ENCODE assay signal across 19 cellular contexts in the genomic region with DNA sequence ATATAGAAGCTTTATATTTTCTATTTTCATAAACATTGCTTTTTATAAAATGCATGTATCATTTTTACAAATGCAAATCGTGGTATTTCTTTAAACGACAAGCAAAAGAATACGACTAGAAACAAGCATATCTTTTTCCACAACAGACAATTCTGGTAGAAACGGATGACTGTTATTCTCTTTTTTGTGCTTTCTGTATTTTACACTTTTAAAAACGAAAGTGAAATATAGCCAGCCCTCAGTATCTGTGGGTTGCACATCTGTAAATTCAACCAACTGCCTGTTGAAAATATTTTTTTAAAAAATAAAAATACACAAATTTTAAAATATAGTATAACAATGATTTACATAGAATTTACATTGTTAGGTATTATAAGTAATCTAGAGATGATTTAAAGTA.
A peak's percentile ranks its signal among the peaks of the same experiment; 100 is the strongest.
DNase-seq lines count a peak whose midpoint lies in the region; ATAC-seq, FAIRE-seq and TF ChIP-seq lines count a peak whose summit lies in the region.
"Had no signal": no experiment of that assay in that cellular context is flagged by ENCODE, and none has a peak within 500 bp of the region (broad histone marks: within the 10 kb centered on the region; RNA-seq: fewer than 3 reads in every experiment).

No MANE protein-coding gene starts in this region.

- H3K79me2 ChIP-seq in DND-41 (ENCODE audit: insufficient read depth, low read length), result no peaks in the 10 kb centered on the region

- no peak for TF ChIP-seq POLR2A in GM12892 (IDR thresholded peaks at IDR 0.05; ENCODE audit: low read depth, low read length)

- peak overlapping the region; percentile 67; the same call in 1 of the 2 replicates for H3K27ac ChIP-seq in DND-41 (ENCODE audit: low read length)
- peak overlapping the region; percentile 52 for H3K27ac ChIP-seq in KOPT-K1 (ENCODE audit: low read depth, low read length, poor library complexity, severe bottlenecking)
- no peak overlapping the region for H3K27ac ChIP-seq in right cardiac atrium (ENCODE audit: low read length)
- H3K27ac ChIP-seq: foreskin keratinocyte, lower lobe of right lung, WERI-Rb-1 had no signal

- H3K9me3 ChIP-seq in DND-41 (ENCODE audit: insufficient read depth, low read length, severe bottlenecking), result no peaks in the 10 kb centered on the region
- no peaks in the 10 kb centered on the region for H3K9me3 ChIP-seq in KOPT-K1 (ENCODE audit: insufficient read depth, low read length, poor library complexity, severe bottlenecking)
- H3K9me3 ChIP-seq in right cardiac atrium (ENCODE audit: control insufficient read depth, low read length), result no peaks in the 10 kb centered on the region
- H3K9me3 ChIP-seq: lower lobe of right lung had no signal

- peak overlapping the region in 1 of 2 experiments; percentile 49; a peak in 1 of 4 replicates for H3K4me3 ChIP-seq in DND-41 (ENCODE audit: low read depth in 1 of 2, low read length in 2 of 2)
- no peak overlapping the region for H3K4me3 ChIP-seq in right cardiac atrium (ENCODE audit: low read length)
- H3K4me3 ChIP-seq: lower lobe of right lung had no signal

- peak overlapping the region; percentile 40; the same call in 1 of the 2 replicates for H3K9ac ChIP-seq in DND-41 (ENCODE audit: low read depth, low read length)

- H3K4me1 ChIP-seq in DND-41 (ENCODE audit: insufficient read depth, low read length), result peaks cover 12% of the 10 kb centered on the region
- peaks cover 2% of the 10 kb centered on the region for H3K4me1 ChIP-seq in right cardiac atrium (ENCODE audit: control insufficient read depth, insufficient read depth, low read length)
- H3K4me1 ChIP-seq: foreskin keratinocyte had no signal

- H3K36me3 ChIP-seq in DND-41 (ENCODE audit: insufficient read depth, low read length), result no peaks in the 10 kb centered on the region
- H3K36me3 ChIP-seq in KOPT-K1 (ENCODE audit: insufficient read depth, low read length), result no peaks in the 10 kb centered on the region
- H3K36me3 ChIP-seq: lower lobe of right lung, WERI-Rb-1 had no signal

- H4K20me1 ChIP-seq in DND-41 (ENCODE audit: insufficient read depth, low read length), result no peaks in the 10 kb centered on the region

- peak overlapping the region; percentile 57 for H3K4me2 ChIP-seq in DND-41 (ENCODE audit: insufficient read depth, low read length)

- no peak for TF ChIP-seq CTCF in DND-41 (IDR thresholded peaks at IDR 0.05; ENCODE audit: borderline replicate concordance, extremely low read depth, low read length, poor library complexity, severe bottlenecking)

- peak; percentile 90 for ATAC-seq in DND-41 (ENCODE audit: insufficient read depth, low read depth)
- ATAC-seq in GM18861 (IDR thresholded peaks at IDR 0.05; ENCODE audit: unreplicated experiment), result peak; percentile 46
- peak; percentile 57 for ATAC-seq in HG02798 (IDR thresholded peaks at IDR 0.05; ENCODE audit: poor library complexity, unreplicated experiment)
- ATAC-seq in HG02970 (IDR thresholded peaks at IDR 0.05; ENCODE audit: low FRiP score, unreplicated experiment), result no peak
- no peak for ATAC-seq in right cardiac atrium
- ATAC-seq: foreskin keratinocyte; HepG2; lower lobe of right lung; naive thymus-derived CD8-positive, alpha-beta T cell; PC-3 had no signal

- intact Hi-C loops in right cardiac atrium (cut with DNase I), result no loop called here

- WGBS in right cardiac atrium, result 85% methylated on average over 5 of the region's 5 CpGs

- H3K27me3 ChIP-seq in DND-41 (ENCODE audit: insufficient read depth, low read length, poor library complexity), result no peaks in the 10 kb centered on the region
- H3K27me3 ChIP-seq in right cardiac atrium (ENCODE audit: control insufficient read depth, insufficient read depth), result no peaks in the 10 kb centered on the region
- H3K27me3 ChIP-seq: foreskin keratinocyte had no signal

- H2AFZ ChIP-seq in DND-41 (ENCODE audit: low read depth, low read length), result peak overlapping the region; percentile 58

- DNase-seq in DND-41 (no peak), right cardiac atrium (no peak), GM12892 (ENCODE audit: insufficient read length) (no peak), activated gamma-delta T cell (lab: John Stamatoyannopoulos, UW) (no peak)
- DNase-seq: activated CD8-positive, alpha-beta memory T cell treated with anti-CD3 and anti-CD28 coated beads, Interleukin-2, amount 50 U/mL, for 4 hours; central memory CD4-positive, alpha-beta T cell; foreskin keratinocyte; lower lobe of right lung; NCI-H1417 treated with DMSO at 0.1 percent for 48 hours; NCI-H510A; PC-3; stimulated activated CD4-positive, alpha-beta T cell treated with anti-CD3 and anti-CD28 coated beads, Interleukin-15, amount 100 ng/mL, for 24 hours; WERI-Rb-1 had no signal

- no peak for FAIRE-seq in GM12892 (lab: Jason Lieb, UNC)
- FAIRE-seq: HepG2 had no signal

Comparison
In these comparisons a context has a peak if more than half of its experiments do, and no peak if none do; other contexts are left out.
1. ATAC-seq: peak in DND-41 (single experiment), GM18861 (single experiment) and HG02798 (single experiment); none in HG02970 (single experiment) and right cardiac atrium (0 of 2).